In the genomic region with DNA sequence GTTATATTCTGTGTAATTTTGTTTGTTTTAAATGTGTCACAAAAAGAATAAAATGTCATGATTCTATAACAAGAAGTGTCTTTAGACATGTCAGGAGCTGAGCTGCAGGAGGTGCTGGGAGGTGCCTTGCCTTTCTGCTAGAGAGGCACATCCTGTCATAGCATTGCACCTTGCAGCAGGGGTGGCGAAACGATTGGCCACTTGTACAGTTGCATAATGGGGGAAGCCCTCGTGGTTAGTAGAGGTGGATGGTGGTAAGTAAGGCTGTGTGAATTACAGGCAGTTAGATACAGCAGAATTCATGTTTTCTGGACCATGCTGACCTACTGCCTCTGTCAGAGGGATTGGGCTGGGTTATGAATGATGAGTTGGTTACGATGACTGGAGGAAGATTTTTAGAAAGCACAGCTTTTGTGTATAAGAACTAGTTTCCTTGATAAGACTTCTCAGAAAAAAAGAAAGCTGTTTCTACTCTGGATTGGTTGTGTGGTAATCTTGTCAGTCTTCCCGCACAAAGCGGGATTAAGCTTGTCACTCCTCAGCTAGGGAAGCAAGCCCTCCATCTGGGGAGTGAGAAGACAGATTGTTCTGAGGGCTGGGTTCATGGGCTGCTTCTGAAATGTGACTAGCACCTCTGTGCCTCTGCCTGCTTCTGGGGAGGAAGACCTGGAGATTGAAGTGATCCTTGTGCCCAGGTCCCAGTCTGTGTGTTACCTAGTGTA, we compare ENCODE assay signal across 9 cellular contexts.
DNase-seq lines count a peak whose midpoint lies in the region; ATAC-seq and TF ChIP-seq lines count a peak whose summit lies in the region.
"Had no signal": no experiment of that assay in that cellular context is flagged by ENCODE, and none has a peak within 500 bp of the region (broad histone marks: within the 10 kb centered on the region; RNA-seq: fewer than 3 reads in every experiment).

No MANE protein-coding gene starts in this region.

- TF ChIP-seq CTCF in epithelial cell of esophagus (IDR thresholded peaks at IDR 0.05; ENCODE audit: insufficient read depth, low read depth, low read length, missing control alignments) = no peak

- no peak overlapping the region for H3K27ac Mint-ChIP-seq in activated T-cell treated with anti-CD3 and anti-CD28 coated beads, Interleukin-2, amount 50 U/mL, for 72 hours
- peak overlapping the region; percentile 20 for H3K27ac Mint-ChIP-seq in stimulated activated effector memory CD8-positive, alpha-beta T cell treated with anti-CD3 and anti-CD28 coated beads, Interleukin-12 subunit alpha, Interleukin-12 subunit beta, amount 100 ng/mL, for 72 hours

- no peaks in the 10 kb centered on the region for H3K27me3 Mint-ChIP-seq in activated T-cell treated with anti-CD3 and anti-CD28 coated beads, Interleukin-2, amount 50 U/mL, for 72 hours (ENCODE audit: low read depth)

- DNase-seq in activated T-cell treated with anti-CD3 and anti-CD28 coated beads, Interleukin-2, amount 50 U/mL, for 72 hours = peak; percentile 42 to 63
- DNase-seq in activated T-cell treated with anti-CD3 and anti-CD28 coated beads, Interleukin-2, amount 50 U/mL, for 1 hour = no peak
- DNase-seq in SKM-1 (lab: John Stamatoyannopoulos, UW; ENCODE audit: unreplicated experiment) = peak; percentile 92
- peak; percentile 17 for DNase-seq in epithelial cell of esophagus (ENCODE audit: low read depth)
- peak in 1 of 2 donors; percentile 74 for DNase-seq in stimulated activated effector memory CD8-positive, alpha-beta T cell treated with anti-CD3 and anti-CD28 coated beads, Interleukin-12 subunit alpha, Interleukin-12 subunit beta, amount 100 ng/mL, for 72 hours (ENCODE audit: low spot score in 2 of 2)
- no peak for DNase-seq in islet precursor cell
- no peak for DNase-seq in germinal center (ENCODE audit: low spot score)
- DNase-seq: NCI-H146 had no signal

- ATAC-seq in activated T-cell treated with anti-CD3 and anti-CD28 coated beads, Interleukin-2, amount 50 U/mL, for 72 hours (replicated peaks in 1 of 2) = peak; percentile 84 to 91
- peak; percentile 92 for ATAC-seq in stimulated activated effector memory CD8-positive, alpha-beta T cell treated with anti-CD3 and anti-CD28 coated beads, Interleukin-12 subunit alpha, Interleukin-12 subunit beta, amount 100 ng/mL, for 72 hours
- ATAC-seq in HG03135 (IDR thresholded peaks at IDR 0.05; ENCODE audit: unreplicated experiment) = no peak

- peaks cover 59% of the 10 kb centered on the region for H3K4me1 Mint-ChIP-seq in activated T-cell treated with anti-CD3 and anti-CD28 coated beads, Interleukin-2, amount 50 U/mL, for 72 hours (ENCODE audit: low read depth)
- peaks cover 69% of the 10 kb centered on the region for H3K4me1 Mint-ChIP-seq in stimulated activated effector memory CD8-positive, alpha-beta T cell treated with anti-CD3 and anti-CD28 coated beads, Interleukin-12 subunit alpha, Interleukin-12 subunit beta, amount 100 ng/mL, for 72 hours

- no peaks in the 10 kb centered on the region for H3K36me3 Mint-ChIP-seq in activated T-cell treated with anti-CD3 and anti-CD28 coated beads, Interleukin-2, amount 50 U/mL, for 72 hours (ENCODE audit: insufficient read depth in 2 of 2)
- peaks cover 5% of the 10 kb centered on the region for H3K36me3 Mint-ChIP-seq in stimulated activated effector memory CD8-positive, alpha-beta T cell treated with anti-CD3 and anti-CD28 coated beads, Interleukin-12 subunit alpha, Interleukin-12 subunit beta, amount 100 ng/mL, for 72 hours

- H3K9me3 Mint-ChIP-seq in activated T-cell treated with anti-CD3 and anti-CD28 coated beads, Interleukin-2, amount 50 U/mL, for 72 hours = no peaks in the 10 kb centered on the region
- no peaks in the 10 kb centered on the region for H3K9me3 Mint-ChIP-seq in stimulated activated effector memory CD8-positive, alpha-beta T cell treated with anti-CD3 and anti-CD28 coated beads, Interleukin-12 subunit alpha, Interleukin-12 subunit beta, amount 100 ng/mL, for 72 hours

- H3K4me3 ChIP-seq in epithelial cell of esophagus (ENCODE audit: low read length) = no peak overlapping the region

- peak overlapping the region; percentile 17 to 20 for H3K4me3 Mint-ChIP-seq in activated T-cell treated with anti-CD3 and anti-CD28 coated beads, Interleukin-2, amount 50 U/mL, for 72 hours
- H3K4me3 Mint-ChIP-seq in stimulated activated effector memory CD8-positive, alpha-beta T cell treated with anti-CD3 and anti-CD28 coated beads, Interleukin-12 subunit alpha, Interleukin-12 subunit beta, amount 100 ng/mL, for 72 hours = peak overlapping the region; percentile 22

Comparison
In these comparisons a context has a peak if more than half of its experiments do, and no peak if none do; other contexts are left out.
1. DNase-seq: peak in activated T-cell treated with anti-CD3 and anti-CD28 coated beads, Interleukin-2, amount 50 U/mL, for 72 hours (2 of 2), SKM-1 (single experiment) and epithelial cell of esophagus (single experiment); none in activated T-cell treated with anti-CD3 and anti-CD28 coated beads, Interleukin-2, amount 50 U/mL, for 1 hour (single experiment), islet precursor cell (single experiment) and germinal center (single experiment).